Comparison of ENCODE assay signal across 11 cellular contexts in the genomic region with DNA sequence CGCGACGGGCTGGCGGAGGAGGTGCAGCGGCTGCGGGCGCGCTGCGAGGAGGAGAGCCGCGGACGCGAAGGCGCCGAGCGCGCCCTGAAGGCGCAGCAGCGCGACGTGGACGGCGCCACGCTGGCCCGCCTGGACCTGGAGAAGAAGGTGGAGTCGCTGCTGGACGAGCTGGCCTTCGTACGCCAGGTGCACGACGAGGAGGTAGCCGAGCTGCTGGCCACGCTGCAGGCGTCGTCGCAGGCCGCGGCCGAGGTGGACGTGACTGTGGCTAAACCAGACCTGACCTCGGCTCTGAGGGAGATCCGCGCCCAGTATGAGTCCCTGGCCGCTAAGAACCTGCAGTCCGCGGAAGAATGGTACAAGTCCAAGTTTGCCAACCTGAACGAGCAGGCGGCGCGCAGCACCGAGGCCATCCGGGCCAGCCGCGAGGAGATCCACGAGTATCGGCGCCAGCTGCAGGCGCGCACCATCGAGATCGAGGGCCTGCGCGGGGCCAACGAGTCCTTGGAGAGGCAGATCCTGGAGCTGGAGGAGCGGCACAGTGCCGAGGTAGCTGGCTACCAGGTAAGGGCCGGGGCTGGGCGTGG. TPM values are rescaled to one million over a fixed set of nuclear protein-coding genes. Genes with fewer than 3 reads are reported as not detected.
A peak's percentile ranks its signal among the peaks of the same experiment; 100 is the strongest.
DNase-seq lines count a peak whose midpoint lies in the region; ATAC-seq and TF ChIP-seq lines count a peak whose summit lies in the region.
"Had no signal": no experiment of that assay in that cellular context is flagged by ENCODE, and none has a peak within 500 bp of the region (broad histone marks: within the 10 kb centered on the region; RNA-seq: fewer than 3 reads in every experiment).

No MANE protein-coding gene starts in this region.

- H3K4me1 Mint-ChIP-seq in glutamatergic neuron (ENCODE audit: low read depth, unreplicated experiment) = peaks cover 25% of the 10 kb centered on the region
- H3K4me1 Mint-ChIP-seq in stimulated activated effector memory CD8-positive, alpha-beta T cell treated with anti-CD3 and anti-CD28 coated beads, Interleukin-12 subunit alpha, Interleukin-12 subunit beta, amount 100 ng/mL, for 72 hours = peaks cover 17% of the 10 kb centered on the region

- H2AFZ ChIP-seq in SK-N-SH (ENCODE audit: low read depth) = 0 out of 2 replicates have a peak overlapping the region, but pooled peaks have one; percentile 59

- peaks cover 5% of the 10 kb centered on the region; the same call in 1 of the 2 replicates for H3K9me2 ChIP-seq in SK-N-SH

- peaks cover 6% of the 10 kb centered on the region; the same call in 1 of the 2 replicates for H3K27me3 ChIP-seq in SK-N-SH (ENCODE audit: insufficient read depth)

- no peak for TF ChIP-seq CTCF in SK-N-SH (IDR thresholded peaks at IDR 0.05)
- TF ChIP-seq CTCF in glutamatergic neuron (IDR thresholded peaks at IDR 0.05; ENCODE audit: partially characterized antibody, unreplicated experiment) = no peak

- H3K4me1 ChIP-seq in SK-N-SH (ENCODE audit: control insufficient read depth in 1 of 2, insufficient read depth in 2 of 2, low read depth in 1 of 2, low read length in 1 of 2) = peaks cover 10 to 27% of the 10 kb centered on the region in 2 experiments

- CTCF ChIA-PET in SK-N-SH (lab: Yijun Ruan, JAX) = interaction anchor here (0.7 to 2.3 kb wide), 7 partner anchors 9 to 361 kb away, joined by 3 to 10 read pairs (median 5); no protein-coding TSS in a partner anchor

- H3K9ac ChIP-seq in SK-N-SH = no peak overlapping the region

- peak overlapping the region; percentile 100 for H3K4me3 Mint-ChIP-seq in glutamatergic neuron (ENCODE audit: unreplicated experiment)
- H3K4me3 Mint-ChIP-seq in stimulated activated effector memory CD8-positive, alpha-beta T cell treated with anti-CD3 and anti-CD28 coated beads, Interleukin-12 subunit alpha, Interleukin-12 subunit beta, amount 100 ng/mL, for 72 hours = peak overlapping the region; percentile 45

- no peaks in the 10 kb centered on the region for H3K9me3 ChIP-seq in SK-N-SH

- H3K36me3 Mint-ChIP-seq in glutamatergic neuron (ENCODE audit: unreplicated experiment) = peaks cover 23% of the 10 kb centered on the region
- H3K36me3 Mint-ChIP-seq in stimulated activated effector memory CD8-positive, alpha-beta T cell treated with anti-CD3 and anti-CD28 coated beads, Interleukin-12 subunit alpha, Interleukin-12 subunit beta, amount 100 ng/mL, for 72 hours = no peaks in the 10 kb centered on the region

- peak overlapping the region; percentile 54 to 61 for H3K4me3 ChIP-seq in SK-N-SH (ENCODE audit: low read depth in 2 of 2, low read length in 1 of 2)

- H3K79me2 ChIP-seq in SK-N-SH (ENCODE audit: insufficient read depth) = no peaks in the 10 kb centered on the region

- peak overlapping the region in 1 of 2 experiments; percentile 22; a peak in 1 of 4 replicates for H3K27ac ChIP-seq in SK-N-SH (ENCODE audit: low read depth in 2 of 2, low read length in 1 of 2)

- DNase-seq in SK-N-SH (peak; percentile 57), NCI-H510A treated with DMSO at 0.1 percent for 48 hours (lab: John Stamatoyannopoulos, UW) (peak; percentile 27), glutamatergic neuron (peak; percentile 47), SKM-1 (lab: John Stamatoyannopoulos, UW; ENCODE audit: unreplicated experiment) (no peak), NCI-H1048 (lab: John Stamatoyannopoulos, UW) (no peak)
- no peak for DNase-seq in stimulated activated effector memory CD8-positive, alpha-beta T cell treated with anti-CD3 and anti-CD28 coated beads, Interleukin-12 subunit alpha, Interleukin-12 subunit beta, amount 100 ng/mL, for 72 hours (ENCODE audit: low spot score in 2 of 2)

- peaks cover 22% of the 10 kb centered on the region for H4K20me1 ChIP-seq in SK-N-SH (ENCODE audit: insufficient read depth)

- no peaks in the 10 kb centered on the region for H3K36me3 ChIP-seq in SK-N-SH (replicated peaks in 1 of 2; ENCODE audit: control insufficient read depth in 1 of 2, insufficient read depth in 2 of 2, low read length in 1 of 2)

- no peak for TF ChIP-seq EP300 in SK-N-SH (IDR thresholded peaks at IDR 0.05; ENCODE audit: borderline replicate concordance in 1 of 2, low read depth in 1 of 2, low read length in 1 of 2)

- TF ChIP-seq RAD21 in SK-N-SH (IDR thresholded peaks at IDR 0.05; ENCODE audit: low read length) = no peak

- POLR2A ChIA-PET in SK-N-SH (lab: Yijun Ruan, JAX) = interaction anchor here (0.5 to 2.7 kb wide), 11 partner anchors 8 to 1458 kb away, joined by 3 to 19 read pairs (median 3); a partner anchor contains a TSS

- H3K9me3 Mint-ChIP-seq in glutamatergic neuron (ENCODE audit: unreplicated experiment) = peaks cover 38% of the 10 kb centered on the region
- H3K9me3 Mint-ChIP-seq in stimulated activated effector memory CD8-positive, alpha-beta T cell treated with anti-CD3 and anti-CD28 coated beads, Interleukin-12 subunit alpha, Interleukin-12 subunit beta, amount 100 ng/mL, for 72 hours = no peaks in the 10 kb centered on the region

- H3K27ac Mint-ChIP-seq in glutamatergic neuron (ENCODE audit: unreplicated experiment) = peak overlapping the region; percentile 97
- no peak overlapping the region for H3K27ac Mint-ChIP-seq in stimulated activated effector memory CD8-positive, alpha-beta T cell treated with anti-CD3 and anti-CD28 coated beads, Interleukin-12 subunit alpha, Interleukin-12 subunit beta, amount 100 ng/mL, for 72 hours
- H3K27ac Mint-ChIP-seq: activated naive CD8-positive, alpha-beta T cell treated with anti-CD3 and anti-CD28 coated beads, Interleukin-2, amount 50 U/mL, for 24 hours had no signal

- peaks cover 20% of the 10 kb centered on the region for H3F3A ChIP-seq in SK-N-SH (replicated peaks; ENCODE audit: insufficient read depth)

- 7% methylated on average over 31 of the region's 68 CpGs for WGBS in SK-N-SH (ENCODE audit: low lambda C conversion rate)

- peaks cover 33% of the 10 kb centered on the region for H3K27me3 Mint-ChIP-seq in glutamatergic neuron (ENCODE audit: unreplicated experiment)

- no peak for ATAC-seq in SK-N-SH treated with all-trans-retinoic acid at 6 μM for 48 hours
- ATAC-seq in stimulated activated effector memory CD8-positive, alpha-beta T cell treated with anti-CD3 and anti-CD28 coated beads, Interleukin-12 subunit alpha, Interleukin-12 subunit beta, amount 100 ng/mL, for 72 hours = no peak
- ATAC-seq in HG03139 (IDR thresholded peaks at IDR 0.05; ENCODE audit: unreplicated experiment) = no peak

- H3K4me2 ChIP-seq in SK-N-SH = peak overlapping the region; percentile 88

TF ChIP-seq in SK-N-SH, 30 proteins besides CTCF, POLR2A, EP300 and RAD21 (continues in another document):
- TF ChIP-seq, protein P1, sequence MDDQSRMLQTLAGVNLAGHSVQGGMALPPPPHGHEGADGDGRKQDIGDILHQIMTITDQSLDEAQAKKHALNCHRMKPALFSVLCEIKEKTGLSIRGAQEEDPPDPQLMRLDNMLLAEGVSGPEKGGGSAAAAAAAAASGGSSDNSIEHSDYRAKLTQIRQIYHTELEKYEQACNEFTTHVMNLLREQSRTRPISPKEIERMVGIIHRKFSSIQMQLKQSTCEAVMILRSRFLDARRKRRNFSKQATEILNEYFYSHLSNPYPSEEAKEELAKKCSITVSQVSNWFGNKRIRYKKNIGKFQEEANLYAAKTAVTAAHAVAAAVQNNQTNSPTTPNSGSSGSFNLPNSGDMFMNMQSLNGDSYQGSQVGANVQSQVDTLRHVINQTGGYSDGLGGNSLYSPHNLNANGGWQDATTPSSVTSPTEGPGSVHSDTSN (IDR thresholded peaks at IDR 0.05) = no peak

TF ChIP-seq in SK-N-SH treated with all-trans-retinoic acid at 6 μM for 48 hours, 23 proteins besides CTCF, POLR2A, EP300 and RAD21:
- TF ChIP-seq BACH2 (CRISPR knock-in tag; IDR thresholded peaks at IDR 0.05; ENCODE audit: borderline replicate concordance) (no peak), GLIS3 (CRISPR knock-in tag; IDR thresholded peaks at IDR 0.05) (no peak), ZNF8 (CRISPR knock-in tag; IDR thresholded peaks at IDR 0.05) (no peak), ZFP30 (CRISPR knock-in tag; IDR thresholded peaks at IDR 0.05) (no peak), ZNF70 (CRISPR knock-in tag; IDR thresholded peaks at IDR 0.05) (no peak), ISL1 (CRISPR knock-in tag; IDR thresholded peaks at IDR 0.05) (no peak), ARNTL (CRISPR knock-in tag; IDR thresholded peaks at IDR 0.05; ENCODE audit: borderline replicate concordance, low read depth) (no peak)

RNA-seq across cellular contexts. Expression of a gene that starts 0.9 kb away (rescaled TPM):
- polyA plus RNA-seq in SK-N-SH (2012; rRNA removed) = 4.8 and 5.4 TPM in 2 replicates
- polyA plus RNA-seq in SK-N-SH (2012; cell fraction: cytosol; rRNA removed) = 5.3 and 6.9 TPM in 2 replicates
- polyA plus RNA-seq in SK-N-SH (2012; cell fraction: nucleus; rRNA removed) = 3.2 and 3.4 TPM in 2 replicates
- 625 TPM for total RNA-seq in glutamatergic neuron (ENCODE audit: unreplicated experiment)
- total RNA-seq: HT-29, NCI-H460 had no signal

RNA-seq across cellular contexts. Expression of a gene that starts 32.1 kb away (rescaled TPM):
- polyA plus RNA-seq in SK-N-SH (2012; rRNA removed) = 0.08 TPM in 1 of 2 replicates, not detected in the other
- polyA plus RNA-seq in SK-N-SH (2012; cell fraction: cytosol; rRNA removed) = 0.13 and 0.20 TPM in 2 replicates
- 0.05 and 0.16 TPM in 2 replicates for polyA plus RNA-seq in SK-N-SH (2012; cell fraction: nucleus; rRNA removed)
- not detected for total RNA-seq in glutamatergic neuron (ENCODE audit: unreplicated experiment)

Comparison
In these comparisons a context has a peak if more than half of its experiments do, and no peak if none do; other contexts are left out.
1. DNase-seq: peak in SK-N-SH (single experiment), NCI-H510A treated with DMSO at 0.1 percent for 48 hours (single experiment) and glutamatergic neuron (single experiment); none in stimulated activated effector memory CD8-positive, alpha-beta T cell treated with anti-CD3 and anti-CD28 coated beads, Interleukin-12 subunit alpha, Interleukin-12 subunit beta, amount 100 ng/mL, for 72 hours (0 of 2), SKM-1 (single experiment) and NCI-H1048 (single experiment).